Comparison of ENCODE assay signal across 21 cellular contexts in genomic region chr17:5203908-5204294, GRCh38. TPM values are rescaled to one million over a fixed set of nuclear protein-coding genes. Genes with fewer than 3 reads are reported as not detected.
DNase-seq lines count a peak whose midpoint lies in the region; ATAC-seq, FAIRE-seq and TF ChIP-seq lines count a peak whose summit lies in the region.
"Had no signal": no experiment of that assay in that cellular context is flagged by ENCODE, and none has a peak within 500 bp of the region (broad histone marks: within the 10 kb centered on the region; RNA-seq: fewer than 3 reads in every experiment).

No MANE protein-coding gene starts in this region.

- ATAC-seq in GM21529 (IDR thresholded peaks at IDR 0.05; ENCODE audit: unreplicated experiment) = no peak

- no peaks in the 10 kb centered on the region for H3K36me3 ChIP-seq in bronchial epithelial cell (ENCODE audit: control insufficient read depth, insufficient read depth, low read length)
- no peaks in the 10 kb centered on the region for H3K36me3 ChIP-seq in osteoblast (ENCODE audit: insufficient read depth, low read length)
- peaks cover 0 to 6% (median 0%) of the 10 kb centered on the region in 3 donors for H3K36me3 ChIP-seq in tibial artery
- H3K36me3 ChIP-seq: prostate gland, thyroid gland had no signal

- TF ChIP-seq CTCF in bronchial epithelial cell (IDR thresholded peaks at IDR 0.05; ENCODE audit: insufficient read depth, low read length, severe bottlenecking) (no peak), osteoblast (IDR thresholded peaks at IDR 0.05; ENCODE audit: extremely low read depth, low read depth, low read length) (no peak), tibial artery (IDR thresholded peaks at IDR 0.05) (no peak)

- peak overlapping the region; percentile 10 for H3K4me2 ChIP-seq in osteoblast (ENCODE audit: insufficient read depth, low read length)

- H3K27me3 Mint-ChIP-seq in IgD-negative memory B cell = no peaks in the 10 kb centered on the region
- H3K27me3 Mint-ChIP-seq: CD8-positive, alpha-beta memory T cell had no signal

- no peak overlapping the region for H2AFZ ChIP-seq in osteoblast (ENCODE audit: low read length)

- intact Hi-C loops in tibial artery (cut with DNase I; ENCODE audit: low total_unique reads) = no loop called here
- intact Hi-C loops in posterior cingulate gyrus (cut with DNase I) = no loop called here

- H3K9me3 ChIP-seq in osteoblast (ENCODE audit: low read depth, low read length) = no peaks in the 10 kb centered on the region
- no peaks in the 10 kb centered on the region for H3K9me3 ChIP-seq in tibial artery
- H3K9me3 ChIP-seq: prostate gland, thyroid gland had no signal

- H3K9me3 Mint-ChIP-seq in IgD-negative memory B cell = peaks cover 0 to 3% (median 2%) of the 10 kb centered on the region in 3 donors
- H3K9me3 Mint-ChIP-seq: CD8-positive, alpha-beta memory T cell had no signal

- FAIRE-seq in bronchial epithelial cell (lab: Jason Lieb, UNC) = no peak
- FAIRE-seq: G401.6, GM18507, TTC549 had no signal

- no peak overlapping the region for H3K4me3 ChIP-seq in bronchial epithelial cell (ENCODE audit: low read depth, low read length)
- no peak overlapping the region for H3K4me3 ChIP-seq in osteoblast (ENCODE audit: insufficient read depth, low read length)
- H3K4me3 ChIP-seq in tibial artery = no peak overlapping the region
- H3K4me3 ChIP-seq: prostate gland, thyroid gland had no signal

- peaks cover 34 to 50% (median 42%) of the 10 kb centered on the region in 3 donors for H3K4me1 Mint-ChIP-seq in IgD-negative memory B cell
- H3K4me1 Mint-ChIP-seq: endodermal cell had no signal

- peaks cover 5% of the 10 kb centered on the region for H4K20me1 ChIP-seq in osteoblast (ENCODE audit: insufficient read depth, low read length)

- peaks cover 4% of the 10 kb centered on the region for H3K79me2 ChIP-seq in osteoblast (ENCODE audit: insufficient read depth, low read length)

- peak overlapping the region in 1 of 4 donors; percentile 31 for H3K4me3 Mint-ChIP-seq in IgD-negative memory B cell
- H3K4me3 Mint-ChIP-seq: CD8-positive, alpha-beta memory T cell; endodermal cell had no signal

- peaks cover 26% of the 10 kb centered on the region for H3K36me3 Mint-ChIP-seq in IgD-negative memory B cell

- H3K27me3 ChIP-seq in bronchial epithelial cell (ENCODE audit: control insufficient read depth, insufficient read depth, low read length) (no peaks in the 10 kb centered on the region), osteoblast (ENCODE audit: insufficient read depth, low read length) (no peaks in the 10 kb centered on the region), tibial artery (no peaks in the 10 kb centered on the region)
- H3K27me3 ChIP-seq: thyroid gland had no signal

- peak overlapping the region; percentile 62 to 90 (median 66) for H3K27ac Mint-ChIP-seq in IgD-negative memory B cell
- H3K27ac Mint-ChIP-seq: endodermal cell had no signal

- peaks cover 14% of the 10 kb centered on the region for H3K4me1 ChIP-seq in osteoblast (ENCODE audit: insufficient read depth, low read length)
- no peaks in the 10 kb centered on the region for H3K4me1 ChIP-seq in tibial artery
- H3K4me1 ChIP-seq: prostate gland, thyroid gland had no signal

- DNase-seq in EH (ENCODE audit: low read depth) = peak; percentile 73
- DNase-seq in bronchial epithelial cell (ENCODE audit: low read depth) = peak; percentile 68
- DNase-seq in osteoblast (ENCODE audit: insufficient read length, low spot score, missing footprints) = peak; percentile 77
- no peak for DNase-seq in tibial artery
- no peak for DNase-seq in stimulated activated CD4-positive, alpha-beta T cell treated with anti-CD3 and anti-CD28 coated beads, Interleukin-4, amount 100 ng/mL, for 4 hours
- no peak for DNase-seq in posterior cingulate gyrus
- DNase-seq: activated naive CD4-positive, alpha-beta T cell; caudate nucleus; CD8-positive, alpha-beta memory T cell; endodermal cell; head of caudate nucleus; NCI-H1092; NCI-H2171 treated with DMSO at 0.1 percent for 48 hours; thyroid gland had no signal

- H3K27ac ChIP-seq in osteoblast (ENCODE audit: low read depth, low read length) = peak overlapping the region; percentile 34
- H3K27ac ChIP-seq in tibial artery = no peak overlapping the region
- H3K27ac ChIP-seq: prostate gland, thyroid gland had no signal

RNA-seq across cellular contexts. Expression of gene ZNF594, which starts 12.2 kb away (rescaled TPM):
- polyA plus RNA-seq in IgD-negative memory B cell = 2.1 TPM
- total RNA-seq in bronchial epithelial cell (2.9 and 3.2 TPM in 2 replicates), osteoblast (8.7 and 11.5 TPM in 2 replicates)

RNA-seq across cellular contexts. Expression of gene SCIMP, which starts 30.8 kb away (rescaled TPM):
- 325 TPM for polyA plus RNA-seq in IgD-negative memory B cell
- total RNA-seq in bronchial epithelial cell = not detected in 2 replicates
- not detected in 2 replicates for total RNA-seq in osteoblast
- total RNA-seq: endodermal cell, myocyte had no signal

Comparison
In these comparisons a context has a peak if more than half of its experiments do, and no peak if none do; other contexts are left out.
1. DNase-seq: peak in EH (single experiment), bronchial epithelial cell (single experiment) and osteoblast (single experiment); none in tibial artery (0 of 2), stimulated activated CD4-positive, alpha-beta T cell treated with anti-CD3 and anti-CD28 coated beads, Interleukin-4, amount 100 ng/mL, for 4 hours (0 of 2) and posterior cingulate gyrus (0 of 10).